11 cellular contexts compared by ENCODE assay signal in genomic region chr19:38047048-38047435, GRCh38.
DNase-seq lines count a peak whose midpoint lies in the region; ATAC-seq, FAIRE-seq and TF ChIP-seq lines count a peak whose summit lies in the region.
"Had no signal": no experiment of that assay in that cellular context is flagged by ENCODE, and none has a peak within 500 bp of the region (broad histone marks: within the 10 kb centered on the region; RNA-seq: fewer than 3 reads in every experiment).

No MANE protein-coding gene starts in this region.

- peak overlapping the region; percentile 96 for H3K27ac Mint-ChIP-seq in activated naive CD8-positive, alpha-beta T cell

- TF ChIP-seq POLR2A in gastrocnemius medialis (IDR thresholded peaks at IDR 0.05), result no peak

- H3K9me3 ChIP-seq in OCI-LY3 (ENCODE audit: insufficient read depth, low read length), result no peaks in the 10 kb centered on the region
- H3K9me3 ChIP-seq in small intestine (ENCODE audit: control insufficient read depth, low read depth), result no peaks in the 10 kb centered on the region
- H3K9me3 ChIP-seq in gastrocnemius medialis, result no peaks in the 10 kb centered on the region
- H3K9me3 ChIP-seq: MG63 had no signal

- no peak for ATAC-seq in gastrocnemius medialis
- no peak for ATAC-seq in HG03175 (IDR thresholded peaks at IDR 0.05; ENCODE audit: unreplicated experiment)

- no peaks in the 10 kb centered on the region for H3K9me3 Mint-ChIP-seq in activated naive CD8-positive, alpha-beta T cell (ENCODE audit: low read depth)

- H3K4me2 ChIP-seq in OCI-LY3 (ENCODE audit: low read length), result peak overlapping the region; percentile 72

- H3K27me3 ChIP-seq in OCI-LY3 (ENCODE audit: low read depth, low read length) (no peaks in the 10 kb centered on the region), small intestine (ENCODE audit: control insufficient read depth in 2 of 2, insufficient read depth in 2 of 2, low read length in 2 of 2) (no peaks in the 10 kb centered on the region), gastrocnemius medialis (no peaks in the 10 kb centered on the region)
- H3K27me3 ChIP-seq: MG63 had no signal

- H3K4me1 ChIP-seq in OCI-LY3 (ENCODE audit: low read length) (peaks cover 61% of the 10 kb centered on the region), small intestine (ENCODE audit: control insufficient read depth in 2 of 2, insufficient read depth in 1 of 2, low read depth in 1 of 2, low read length in 1 of 2) (peaks cover 0 to 7% of the 10 kb centered on the region in 2 donors), gastrocnemius medialis (no peaks in the 10 kb centered on the region)

- no peak overlapping the region for H3K4me3 Mint-ChIP-seq in activated naive CD8-positive, alpha-beta T cell

- intact Hi-C loops in gastrocnemius medialis (cut with DNase I; ENCODE audit: low total_unique reads), result no loop called here

- H3K4me3 ChIP-seq in GM12865 (ENCODE audit: low read depth, low read length) (peak overlapping the region; percentile 41), OCI-LY3 (ENCODE audit: low read length) (peak overlapping the region; percentile 61), small intestine (ENCODE audit: low read depth in 1 of 2, low read length in 2 of 2) (no peak overlapping the region), gastrocnemius medialis (no peak overlapping the region)
- H3K4me3 ChIP-seq: MG63 had no signal

- H3K27ac ChIP-seq in OCI-LY3 (ENCODE audit: low read length) (peak overlapping the region; percentile 66), small intestine (ENCODE audit: low read depth in 1 of 2, low read length in 1 of 2) (peak overlapping the region; percentile 35 to 87), gastrocnemius medialis (no peak overlapping the region)

- DNase-seq in GM12865 (ENCODE audit: low read depth) (peak; percentile 71), small intestine (no peak), gastrocnemius medialis (no peak), SW480 (ENCODE audit: low spot score) (no peak), COLO829 (ENCODE audit: low spot score) (no peak)
- DNase-seq: aorta, MG63, NCI-H2227 treated with DMSO at 0.1 percent for 48 hours had no signal

- peaks cover 6% of the 10 kb centered on the region; the same call in 1 of the 2 replicates for H3K79me2 ChIP-seq in OCI-LY3 (ENCODE audit: low read length)

- no peaks in the 10 kb centered on the region for H3K27me3 Mint-ChIP-seq in activated naive CD8-positive, alpha-beta T cell

- H2AFZ ChIP-seq in OCI-LY3 (ENCODE audit: low read depth, low read length), result no peak overlapping the region

- H3K36me3 ChIP-seq in OCI-LY3 (replicated peaks; ENCODE audit: low read depth, low read length), result no peaks in the 10 kb centered on the region
- peaks cover 3 to 9% of the 10 kb centered on the region in 2 donors for H3K36me3 ChIP-seq in small intestine (ENCODE audit: control insufficient read depth in 2 of 2, insufficient read depth in 2 of 2, low read length in 2 of 2)
- H3K36me3 ChIP-seq in gastrocnemius medialis, result no peaks in the 10 kb centered on the region
- H3K36me3 ChIP-seq: MG63 had no signal

- no peaks in the 10 kb centered on the region for H4K20me1 ChIP-seq in OCI-LY3 (ENCODE audit: insufficient read depth, low read length)

- WGBS in small intestine, 3 donors, result 80 to 90% (median 82%) methylated on average over 8 of the region's 8 CpGs

- H3K4me1 Mint-ChIP-seq in activated naive CD8-positive, alpha-beta T cell (ENCODE audit: low read depth), result peaks cover 38% of the 10 kb centered on the region

- peak overlapping the region; percentile 55 for H3K9ac ChIP-seq in OCI-LY3 (ENCODE audit: low read length)

- FAIRE-seq in small intestine (lab: Jason Lieb, UNC), result no peak

- peaks cover 3% of the 10 kb centered on the region for H3K36me3 Mint-ChIP-seq in activated naive CD8-positive, alpha-beta T cell

- TF ChIP-seq CTCF in GM12865 (IDR thresholded peaks at IDR 0.05; ENCODE audit: insufficient read depth, low read depth, low read length, missing control alignments) (no peak), OCI-LY3 (IDR thresholded peaks at IDR 0.05; ENCODE audit: low read depth, low read length) (no peak), gastrocnemius medialis (IDR thresholded peaks at IDR 0.05 in 4 of 5, conservative IDR thresholded peaks at IDR 0.05 in 1 of 5) (no peak)

- in situ Hi-C loops in gastrocnemius medialis (cut with MboI; ENCODE audit: low sequenced_read_pairs in 4 of 4), result no loop called here

Comparison
In these comparisons a context has a peak if more than half of its experiments do, and no peak if none do; other contexts are left out.
1. H3K4me3 ChIP-seq: peak in GM12865 (single experiment) and OCI-LY3 (single experiment); none in small intestine (0 of 2) and gastrocnemius medialis (0 of 4).
2. H3K27ac ChIP-seq: peak in OCI-LY3 (single experiment) and small intestine (2 of 2); none in gastrocnemius medialis (0 of 4).